24 cellular contexts compared by ENCODE assay signal in the genomic region with DNA sequence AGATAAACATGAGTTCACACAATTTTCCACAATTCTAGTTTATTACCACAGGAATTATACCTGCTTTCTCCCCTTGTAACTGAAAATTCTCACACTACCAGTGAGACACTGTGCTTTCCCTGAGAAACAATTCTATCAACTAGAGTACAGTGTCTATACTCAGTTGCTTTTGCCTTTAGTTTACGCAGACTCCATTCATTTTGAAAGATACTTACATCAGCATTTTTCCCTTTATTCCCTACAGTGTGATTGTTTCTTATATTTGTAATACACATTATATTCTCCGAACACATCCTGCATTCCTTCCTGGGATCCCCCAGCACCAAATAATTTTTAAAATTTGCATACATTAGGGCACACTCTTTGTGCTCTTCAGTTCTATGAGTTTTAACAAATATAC.
DNase-seq lines count a peak whose midpoint lies in the region; ATAC-seq, FAIRE-seq and TF ChIP-seq lines count a peak whose summit lies in the region.
"Had no signal": no experiment of that assay in that cellular context is flagged by ENCODE, and none has a peak within 500 bp of the region (broad histone marks: within the 10 kb centered on the region; RNA-seq: fewer than 3 reads in every experiment).

No MANE protein-coding gene starts in this region.

- in situ Hi-C loops in HepG2 (cut with HindIII; ENCODE audit: extremely low pct_ligation_motif_present, low pct_unique_long_range_greater_than_20kb) (no loop called here), K562 (cut with MboI) (no loop called here)

- no peak for TF ChIP-seq POLR2A in HepG2 (IDR thresholded peaks at IDR 0.05; ENCODE audit: insufficient read depth in 1 of 2, low read depth in 2 of 2, low read length in 2 of 2)
- TF ChIP-seq POLR2A in right lobe of liver (IDR thresholded peaks at IDR 0.05): no peak
- TF ChIP-seq POLR2A in K562 (conservative IDR thresholded peaks at IDR 0.05): no peak

- H3K9me3 ChIP-seq in HepG2 (ENCODE audit: low read length) (peaks cover 32% of the 10 kb centered on the region), right lobe of liver (no peaks in the 10 kb centered on the region), K562 (replicated peaks; ENCODE audit: control insufficient read depth, insufficient read depth, low read depth, low read length) (no peaks in the 10 kb centered on the region)
- no peaks in the 10 kb centered on the region for H3K9me3 ChIP-seq in effector memory CD4-positive, alpha-beta T cell (ENCODE audit: control insufficient read depth, low read length)
- H3K9me3 ChIP-seq: BE2C, BLaER1 had no signal

- TF ChIP-seq EP300 in HepG2 (IDR thresholded peaks at IDR 0.05; ENCODE audit: low read depth in 2 of 2, low read length in 2 of 2): no peak
- TF ChIP-seq EP300 in HepG2 (CRISPR knock-in tag; IDR thresholded peaks at IDR 0.05; ENCODE audit: borderline replicate concordance): no peak
- no peak for TF ChIP-seq EP300 in K562 (IDR thresholded peaks at IDR 0.05; ENCODE audit: low read length)

- H2AFZ ChIP-seq in HepG2 (ENCODE audit: low read length) (no peak overlapping the region), K562 (ENCODE audit: low read depth, low read length) (no peak overlapping the region)

- TF ChIP-seq CTCF in HepG2 (CRISPR knock-in tag; IDR thresholded peaks at IDR 0.05): no peak
- no peak for TF ChIP-seq CTCF in right lobe of liver (IDR thresholded peaks at IDR 0.05)
- TF ChIP-seq CTCF in K562 (IDR thresholded peaks at IDR 0.05 in 2 of 3, conservative IDR thresholded peaks at IDR 0.05 in 1 of 3; ENCODE audit: insufficient read depth in 2 of 3, low read depth in 1 of 3, low read length in 3 of 3): no peak

- DNase-seq in HepG2 (ENCODE audit: low spot score): no peak
- DNase-seq in right lobe of liver: no peak
- DNase-seq in K562 (ENCODE audit: extremely low read depth in 1 of 4, low spot score in 3 of 4): no peak
- no peak for DNase-seq in glomerular visceral epithelial cell (ENCODE audit: extremely low spot score)
- DNase-seq in effector memory CD4-positive, alpha-beta T cell: no peak
- DNase-seq: ACHN; BE2C; C1 segment of cervical spinal cord; CD4-positive, alpha-beta memory T cell; CD4-positive, CD25-positive, alpha-beta regulatory T cell; CD8-positive, alpha-beta memory T cell; COR-L47; DMS 273 treated with DMSO at 0.1 percent for 48 hours; DMS153; DMS53; DMS79; DND-41; EL; GDM1 had no signal

- H3K27me3 ChIP-seq in HepG2 (ENCODE audit: control insufficient read depth in 1 of 2, insufficient read depth in 2 of 2, low read length in 2 of 2) (no peaks in the 10 kb centered on the region), right lobe of liver (no peaks in the 10 kb centered on the region), K562 (ENCODE audit: control insufficient read depth in 2 of 2, insufficient read depth in 2 of 2, low read length in 2 of 2) (no peaks in the 10 kb centered on the region)
- H3K27me3 ChIP-seq in effector memory CD4-positive, alpha-beta T cell (replicated peaks; ENCODE audit: control insufficient read depth, insufficient read depth, low read length, poor library complexity, severe bottlenecking): no peaks in the 10 kb centered on the region
- H3K27me3 ChIP-seq: BE2C, BLaER1 had no signal

- ATAC-seq in HepG2 (no peak), right lobe of liver (no peak), K562 (no peak)
- ATAC-seq: GM12878 had no signal

- no peak overlapping the region for H3K4me3 ChIP-seq in HepG2 (replicated peaks in 1 of 3; ENCODE audit: insufficient read depth in 1 of 3, low read depth in 2 of 3, low read length in 3 of 3)
- H3K4me3 ChIP-seq in right lobe of liver: no peak overlapping the region
- no peak overlapping the region for H3K4me3 ChIP-seq in K562
- H3K4me3 ChIP-seq in effector memory CD4-positive, alpha-beta T cell (ENCODE audit: insufficient read depth, low read depth, low read length, poor library complexity, severe bottlenecking): no peak overlapping the region
- H3K4me3 ChIP-seq: BLaER1, GM12878 had no signal

- no peaks in the 10 kb centered on the region for H3K4me1 ChIP-seq in HepG2 (ENCODE audit: insufficient read depth, low read length)
- no peaks in the 10 kb centered on the region for H3K4me1 ChIP-seq in right lobe of liver
- no peaks in the 10 kb centered on the region for H3K4me1 ChIP-seq in K562 (replicated peaks in 1 of 2; ENCODE audit: control insufficient read depth in 2 of 2, insufficient read depth in 2 of 2, low read length in 2 of 2)
- H3K4me1 ChIP-seq in effector memory CD4-positive, alpha-beta T cell (ENCODE audit: control insufficient read depth, insufficient read depth, low read length, poor library complexity, severe bottlenecking): no peaks in the 10 kb centered on the region
- H3K4me1 ChIP-seq: BE2C, BLaER1 had no signal

- H3K27ac ChIP-seq in HepG2 (ENCODE audit: extremely low read length, insufficient read depth, low read length) (no peak overlapping the region), right lobe of liver (no peak overlapping the region), K562 (ENCODE audit: extremely low read depth, low read depth, low read length) (no peak overlapping the region)
- no peak overlapping the region for H3K27ac ChIP-seq in effector memory CD4-positive, alpha-beta T cell (ENCODE audit: insufficient read depth, low read length, poor library complexity, severe bottlenecking)
- H3K27ac ChIP-seq: 22Rv1, BLaER1 had no signal

- H3K79me2 ChIP-seq in HepG2 (ENCODE audit: insufficient read depth, low read length) (no peaks in the 10 kb centered on the region), K562 (ENCODE audit: control insufficient read depth, insufficient read depth, low read length) (no peaks in the 10 kb centered on the region)

- CTCF ChIA-PET in HepG2 (lab: Yijun Ruan, JAX; ENCODE audit: low intra/inter-chr PET ratio, low total read pairs): no interaction called here
- CTCF ChIA-PET in K562 (lab: Yijun Ruan, JAX; ENCODE audit: low intra/inter-chr PET ratio): no interaction called here

- TF ChIP-seq RAD21 in HepG2 (CRISPR knock-in tag; IDR thresholded peaks at IDR 0.05): no peak
- TF ChIP-seq RAD21 in K562 (CRISPR knock-in tag; conservative IDR thresholded peaks at IDR 0.05 in 1 of 2, IDR thresholded peaks at IDR 0.05 in 1 of 2): no peak

- H3K9ac ChIP-seq in HepG2 (ENCODE audit: insufficient read depth, low read depth, low read length): no peak overlapping the region
- no peak overlapping the region for H3K9ac ChIP-seq in K562 (ENCODE audit: insufficient read depth in 1 of 2, low read depth in 2 of 2, low read length in 2 of 2)
- H3K9ac ChIP-seq: BLaER1 had no signal

- POLR2A ChIA-PET in HepG2 (lab: Yijun Ruan, JAX) (no interaction called here), K562 (lab: Yijun Ruan, JAX) (no interaction called here)

- no peak for FAIRE-seq in HepG2 (lab: Jason Lieb, UNC)
- no peak for FAIRE-seq in K562 (lab: Jason Lieb, UNC)
- FAIRE-seq: GM12878, GM12892, GM18507 had no signal

- 75% methylated on average over 2 of the region's 2 CpGs for WGBS in HepG2 (ENCODE audit: low lambda C conversion rate)
- WGBS in right lobe of liver (ENCODE audit: insufficient coverage, low coverage, low lambda C conversion rate, missing lambda C conversion rate): 81% methylated on average over 2 of the region's 2 CpGs
- WGBS in K562 (ENCODE audit: insufficient coverage, low coverage, missing lambda C conversion rate): 14% methylated on average over 2 of the region's 2 CpGs

- H3K4me2 ChIP-seq in HepG2 (ENCODE audit: low read depth, low read length) (no peak overlapping the region), K562 (ENCODE audit: insufficient read depth, low read length) (no peak overlapping the region)
- H3K4me2 ChIP-seq: BLaER1 had no signal

- intact Hi-C loops in HepG2 (cut with micrococcal nuclease; ENCODE audit: unreplicated experiment) (no loop called here), right lobe of liver (cut with DNase I) (no loop called here), K562 (cut with micrococcal nuclease) (no loop called here)

- BruUV-seq in HepG2 (replicated peaks; lab: Mats Ljungman, UMichigan) (no TSS peak), K562 (replicated peaks; lab: Mats Ljungman, UMichigan) (no TSS peak)

- no peaks in the 10 kb centered on the region for H3K9me1 ChIP-seq in K562 (ENCODE audit: control insufficient read depth, insufficient read depth, low read length)

- no peaks in the 10 kb centered on the region for H3K36me3 ChIP-seq in HepG2 (replicated peaks in 1 of 2; ENCODE audit: control insufficient read depth in 1 of 2, insufficient read depth in 2 of 2, low read length in 2 of 2)
- H3K36me3 ChIP-seq in right lobe of liver: no peaks in the 10 kb centered on the region
- H3K36me3 ChIP-seq in K562 (ENCODE audit: control insufficient read depth, insufficient read depth, low read length): no peaks in the 10 kb centered on the region
- no peaks in the 10 kb centered on the region for H3K36me3 ChIP-seq in effector memory CD4-positive, alpha-beta T cell (ENCODE audit: control insufficient read depth, insufficient read depth, low read length)
- H3K36me3 ChIP-seq: BE2C, BLaER1 had no signal

- H4K20me1 ChIP-seq in HepG2 (ENCODE audit: insufficient read depth, low read length): no peaks in the 10 kb centered on the region
- H4K20me1 ChIP-seq in K562 (replicated peaks; ENCODE audit: control insufficient read depth, insufficient read depth, low read length): no peaks in the 10 kb centered on the region
- H4K20me1 ChIP-seq: BLaER1 had no signal

TF ChIP-seq in K562, 482 proteins besides CTCF, POLR2A, EP300 and RAD21 (continues in another document):
- peak; percentile 8; the same call in 1 of the 2 replicates for TF ChIP-seq MAFF (IDR thresholded peaks at IDR 0.05; ENCODE audit: low read length)
- TF ChIP-seq ZNF197 (CRISPR knock-in tag; IDR thresholded peaks at IDR 0.05; ENCODE audit: low read depth): no peak
- no peak for TF ChIP-seq ZNF134 (CRISPR knock-in tag; conservative IDR thresholded peaks at IDR 0.05)
- TF ChIP-seq ZNF316 (IDR thresholded peaks at IDR 0.05): peak; percentile 13; the same call in 1 of the 2 replicates

Comparison
In these comparisons a context has a peak if more than half of its experiments do, and no peak if none do; other contexts are left out.
1. Of the 241 proteins assayed by ChIP-seq in both HepG2 and K562: peak only in HepG2: MAFK; only in K562: none; in both: MAFF; in neither: 239.